Comparison of ENCODE assay signal across 27 cellular contexts in genomic region chr15:25987638-25988037, GRCh38.
"Had no signal": no experiment of that assay in that cellular context is flagged by ENCODE, and none has a peak within 500 bp of the region (broad histone marks: within the 10 kb centered on the region; RNA-seq: fewer than 3 reads in every experiment).

No MANE protein-coding gene starts in this region.

- H3K9me3 ChIP-seq: gastroesophageal sphincter, heart right ventricle, left lung, neutrophil, pancreas, right lobe of liver, thyroid gland had no signal

- H3K4me1 Mint-ChIP-seq: mesothelial cell of epicardium; naive B cell; stimulated activated naive CD8-positive, alpha-beta T cell treated with anti-CD3 and anti-CD28 coated beads, Interleukin-15, amount 100 ng/mL, for 72 hours had no signal

- H3K4me3 ChIP-seq: dorsolateral prefrontal cortex, gastroesophageal sphincter, heart right ventricle, left lung, mucosa of descending colon, pancreas, right lobe of liver, thyroid gland had no signal

- H3K27ac ChIP-seq: dorsolateral prefrontal cortex, epithelial cell of prostate, foreskin keratinocyte, gastroesophageal sphincter, heart right ventricle, left lung, neutrophil, pancreas, right lobe of liver, thyroid gland had no signal

- H3K36me3 Mint-ChIP-seq: mesothelial cell of epicardium; naive B cell; natural killer cell treated with Interleukin-12 subunit alpha and Interleukin-12 subunit beta and Interleukin-15 and Interleukin-18, amount 100 ng/mL, for 72 hours; stimulated activated naive B cell treated with anti-CD40 and anti-IgM and Interleukin-4, amounts not matched to agents 10 μg/mL and 1 μg/mL and 100 μg/mL, for 72 hours had no signal

- H3K36me3 ChIP-seq: gastroesophageal sphincter, heart right ventricle, left lung, neutrophil, pancreas, right lobe of liver, thyroid gland had no signal

- H3K27ac Mint-ChIP-seq: endodermal cell; mesothelial cell of epicardium; naive B cell; natural killer cell treated with Interleukin-12 subunit alpha and Interleukin-12 subunit beta and Interleukin-15 and Interleukin-18, amount 100 ng/mL, for 72 hours; stimulated activated naive B cell treated with anti-CD40 and anti-IgM and Interleukin-4, amounts not matched to agents 10 μg/mL and 1 μg/mL and 100 μg/mL, for 72 hours; stimulated activated naive CD8-positive, alpha-beta T cell treated with anti-CD3 and anti-CD28 coated beads, Interleukin-15, amount 100 ng/mL, for 72 hours had no signal

- H3K4me3 Mint-ChIP-seq: endodermal cell; mesothelial cell of epicardium; naive B cell; natural killer cell treated with Interleukin-12 subunit alpha and Interleukin-12 subunit beta and Interleukin-15 and Interleukin-18, amount 100 ng/mL, for 72 hours; neural crest cell; stimulated activated naive B cell treated with anti-CD40 and anti-IgM and Interleukin-4, amounts not matched to agents 10 μg/mL and 1 μg/mL and 100 μg/mL, for 72 hours; stimulated activated naive CD8-positive, alpha-beta T cell treated with anti-CD3 and anti-CD28 coated beads, Interleukin-15, amount 100 ng/mL, for 72 hours had no signal

- H3K27me3 ChIP-seq: dorsolateral prefrontal cortex, foreskin keratinocyte, gastroesophageal sphincter, left lung, neutrophil, pancreas, right lobe of liver, thyroid gland had no signal

- H3K9me3 Mint-ChIP-seq: natural killer cell treated with Interleukin-12 subunit alpha and Interleukin-12 subunit beta and Interleukin-15 and Interleukin-18, amount 100 ng/mL, for 72 hours; stimulated activated naive CD8-positive, alpha-beta T cell treated with anti-CD3 and anti-CD28 coated beads, Interleukin-15, amount 100 ng/mL, for 72 hours had no signal

- ATAC-seq: esophagus mucosa; foreskin keratinocyte; gastroesophageal sphincter; heart right ventricle; left lung; mucosa of descending colon; pancreas; right lobe of liver; stimulated activated naive B cell treated with anti-CD40 and anti-IgM and Interleukin-4, amounts not matched to agents 10 μg/mL and 1 μg/mL and 100 μg/mL, for 72 hours; stimulated activated naive CD8-positive, alpha-beta T cell treated with anti-CD3 and anti-CD28 coated beads, Interleukin-15, amount 100 ng/mL, for 72 hours had no signal

- H3K4me1 ChIP-seq: foreskin keratinocyte, gastroesophageal sphincter, heart right ventricle, left lung, pancreas, right lobe of liver, thyroid gland had no signal

- DNase-seq: dorsolateral prefrontal cortex; effector CD4-positive, alpha-beta T cell; endodermal cell; foreskin keratinocyte; heart right ventricle; hippocampal formation; kidney; left lung; mesenchymal stem cell; mucosa of descending colon; naive B cell; pancreas; right lobe of liver; small intestine; stimulated activated CD4-positive, alpha-beta T cell treated with anti-CD3 and anti-CD28 coated beads, Interleukin-15, amount 100 ng/mL, for 24 hours; stimulated activated CD4-positive, alpha-beta T cell treated with anti-CD3 and anti-CD28 coated beads, Interleukin-2, amount 100 ng/mL, for 48 hours; stimulated activated naive B cell treated with anti-CD40 and anti-IgM and Interleukin-4, amounts not matched to agents 10 μg/mL and 1 μg/mL and 100 μg/mL, for 72 hours; stimulated activated naive CD8-positive, alpha-beta T cell treated with anti-CD3 and anti-CD28 coated beads, Interleukin-15, amount 100 ng/mL, for 72 hours; thyroid gland; trophoblast cell had no signal
